21 cellular contexts compared by ENCODE assay signal in genomic region chr7:129661645-129662182, GRCh38. TPM values are rescaled to one million over a fixed set of nuclear protein-coding genes. Genes with fewer than 3 reads are reported as not detected.
DNase-seq lines count a peak whose midpoint lies in the region; ATAC-seq and TF ChIP-seq lines count a peak whose summit lies in the region.
"Had no signal": no experiment of that assay in that cellular context is flagged by ENCODE, and none has a peak within 500 bp of the region (broad histone marks: within the 10 kb centered on the region; RNA-seq: fewer than 3 reads in every experiment).

No MANE protein-coding gene starts in this region.

- H4K20me1 ChIP-seq in BLaER1 (peaks cover 8% of the 10 kb centered on the region), HCT116 (ENCODE audit: insufficient read depth) (no peaks in the 10 kb centered on the region)

- H3K4me3 ChIP-seq in BLaER1 (peak overlapping the region; percentile 48; the same call in 1 of the 2 replicates), HCT116 (replicated peaks in 1 of 2; ENCODE audit: low read depth in 1 of 2, low read length in 2 of 2) (no peak overlapping the region), endodermal cell (ENCODE audit: low read length) (peak overlapping the region; percentile 64), mucosa of descending colon (no peak overlapping the region)
- no peak overlapping the region for H3K4me3 ChIP-seq in effector memory CD4-positive, alpha-beta T cell (ENCODE audit: insufficient read depth, low read depth, low read length, poor library complexity, severe bottlenecking)
- H3K4me3 ChIP-seq: GM12878, GM23248, HAP-1 had no signal

- no peaks in the 10 kb centered on the region for H3K9me2 ChIP-seq in HCT116 (ENCODE audit: insufficient read depth)

- H3K4me2 ChIP-seq in BLaER1 = no peak overlapping the region
- H3K4me2 ChIP-seq in HCT116 (ENCODE audit: low read length) = no peak overlapping the region

- RAD21 ChIA-PET in HCT116 (lab: Charles Lee; ENCODE audit: low non-redundant PET in 1 of 2, low total read pairs in 2 of 2, uncharacterized antibody in 2 of 2, unreplicated experiment in 2 of 2) = no interaction called here

- CTCF ChIA-PET in HCT116 (lab: Charles Lee) = no interaction called here

- H3K4me1 Mint-ChIP-seq in endodermal cell = no peaks in the 10 kb centered on the region
- H3K4me1 Mint-ChIP-seq in progenitor cell of endocrine pancreas (ENCODE audit: low read depth) = no peaks in the 10 kb centered on the region

- H3K4me3 Mint-ChIP-seq in endodermal cell (no peak overlapping the region), progenitor cell of endocrine pancreas (ENCODE audit: low read depth) (no peak overlapping the region)
- H3K4me3 Mint-ChIP-seq: CD14-positive monocyte; CD8-positive, alpha-beta T cell; HFFc6; IgD-negative memory B cell had no signal

- H3K9ac ChIP-seq in BLaER1 (no peak overlapping the region), HCT116 (ENCODE audit: low read length) (no peak overlapping the region), endodermal cell (ENCODE audit: extremely low read depth, low read length, poor library complexity, severe bottlenecking) (no peak overlapping the region)
- H3K9ac ChIP-seq: GM23248 had no signal

- peaks cover 35% of the 10 kb centered on the region for H3K79me2 ChIP-seq in HCT116 (ENCODE audit: insufficient read depth, low read length)

- no peaks in the 10 kb centered on the region for H3K27me3 Mint-ChIP-seq in endodermal cell (ENCODE audit: insufficient read depth)
- no peaks in the 10 kb centered on the region for H3K27me3 Mint-ChIP-seq in progenitor cell of endocrine pancreas
- H3K27me3 Mint-ChIP-seq: IgD-negative memory B cell had no signal

- H3K36me3 ChIP-seq in BLaER1 = peaks cover 79% of the 10 kb centered on the region
- peaks cover 12 to 37% of the 10 kb centered on the region in 2 experiments; a peak in 3 of 4 replicates for H3K36me3 ChIP-seq in HCT116 (ENCODE audit: control insufficient read depth in 1 of 2, insufficient read depth in 2 of 2, low read length in 2 of 2)
- peaks cover 68% of the 10 kb centered on the region for H3K36me3 ChIP-seq in endodermal cell (ENCODE audit: control insufficient read depth, insufficient read depth, low read length)
- peaks cover 39% of the 10 kb centered on the region for H3K36me3 ChIP-seq in effector memory CD4-positive, alpha-beta T cell (ENCODE audit: control insufficient read depth, insufficient read depth, low read length)
- H3K36me3 ChIP-seq in mucosa of descending colon (ENCODE audit: low read depth) = no peaks in the 10 kb centered on the region

- no TSS peak for BruUV-seq in HCT116 (replicated peaks; lab: Mats Ljungman, UMichigan)

- H3K27me3 ChIP-seq in BLaER1 = no peaks in the 10 kb centered on the region
- no peaks in the 10 kb centered on the region for H3K27me3 ChIP-seq in HCT116 (ENCODE audit: insufficient read depth, low read length)
- no peaks in the 10 kb centered on the region for H3K27me3 ChIP-seq in endodermal cell (ENCODE audit: control insufficient read depth, insufficient read depth, low read length, poor library complexity, severe bottlenecking)
- H3K27me3 ChIP-seq in effector memory CD4-positive, alpha-beta T cell (replicated peaks; ENCODE audit: control insufficient read depth, insufficient read depth, low read length, poor library complexity, severe bottlenecking) = no peaks in the 10 kb centered on the region

- DNase-seq in HCT116 (ENCODE audit: low read depth, low spot score) = no peak
- no peak for DNase-seq in endodermal cell
- no peak for DNase-seq in progenitor cell of endocrine pancreas (ENCODE audit: low spot score, unreplicated experiment)
- no peak for DNase-seq in effector memory CD4-positive, alpha-beta T cell
- no peak for DNase-seq in mucosa of descending colon
- DNase-seq in NCI-H146 (lab: John Stamatoyannopoulos, UW) = no peak
- DNase-seq: AML-193; Calu3; CD8-positive, alpha-beta T cell; DMS 273 treated with DMSO at 0.1 percent for 48 hours; DMS53; DND-41; EL; GM23248; HFFc6; KG1 had no signal

- POLR2A ChIA-PET in HCT116 (lab: Charles Lee) = no interaction called here

- H3K9me3 Mint-ChIP-seq in endodermal cell (peaks cover 54% of the 10 kb centered on the region), progenitor cell of endocrine pancreas (ENCODE audit: low read depth) (peaks cover 26% of the 10 kb centered on the region)
- H3K9me3 Mint-ChIP-seq: HFFc6 had no signal

- intact Hi-C loops in HCT116 (cut with micrococcal nuclease) (no loop called here), mucosa of descending colon (cut with DNase I, micrococcal nuclease) (no loop called here)

- TF ChIP-seq RAD21 in HCT116 (IDR thresholded peaks at IDR 0.05; ENCODE audit: low read depth) = no peak

- ATAC-seq in HCT116 = no peak
- no peak for ATAC-seq in mucosa of descending colon
- ATAC-seq: CD8-positive, alpha-beta T cell; GM12878 had no signal

- WGBS in endodermal cell (ENCODE audit: insufficient coverage in 1 of 2, insufficient read length in 1 of 2), 2 experiments = 99 to 100% methylated on average over 1 to 4 of the region's 4 CpGs

- no peak for TF ChIP-seq POLR2A in HCT116 (IDR thresholded peaks at IDR 0.05; ENCODE audit: borderline replicate concordance, extremely low read depth, insufficient read depth, insufficient read length)

- no peak overlapping the region for H2AFZ ChIP-seq in HCT116 (ENCODE audit: low read depth, low read length, poor library complexity, severe bottlenecking)
- H2AFZ ChIP-seq: GM23248 had no signal

- peaks cover 53% of the 10 kb centered on the region for H3K9me3 ChIP-seq in BLaER1
- H3K9me3 ChIP-seq in HCT116 (ENCODE audit: control insufficient read depth in 1 of 2, insufficient read depth in 1 of 2, low read depth in 1 of 2, low read length in 2 of 2) = peaks cover 3% of the 10 kb centered on the region in 2 experiments; a peak in 2 of 4 replicates
- peaks cover 63% of the 10 kb centered on the region for H3K9me3 ChIP-seq in endodermal cell (ENCODE audit: control insufficient read depth, low read length)
- peaks cover 4% of the 10 kb centered on the region for H3K9me3 ChIP-seq in effector memory CD4-positive, alpha-beta T cell (ENCODE audit: control insufficient read depth, low read length)
- H3K9me3 ChIP-seq in mucosa of descending colon = peaks cover 18% of the 10 kb centered on the region

- H3K27ac Mint-ChIP-seq in endodermal cell (no peak overlapping the region), progenitor cell of endocrine pancreas (peak overlapping the region; percentile 65)
- H3K27ac Mint-ChIP-seq: CD8-positive, alpha-beta T cell; HFFc6; IgD-negative memory B cell had no signal

- H3K27ac ChIP-seq in BLaER1 (no peak overlapping the region), HCT116 (ENCODE audit: low read depth, low read length) (no peak overlapping the region), endodermal cell (ENCODE audit: low read depth, low read length) (no peak overlapping the region)
- no peak overlapping the region for H3K27ac ChIP-seq in effector memory CD4-positive, alpha-beta T cell (ENCODE audit: insufficient read depth, low read length, poor library complexity, severe bottlenecking)
- H3K27ac ChIP-seq: GM23248 had no signal

- H3K4me1 ChIP-seq in BLaER1 (no peaks in the 10 kb centered on the region), HCT116 (ENCODE audit: control insufficient read depth in 1 of 2, insufficient read depth in 2 of 2, low read length in 2 of 2) (peaks cover 16 to 31% of the 10 kb centered on the region in 2 experiments), endodermal cell (ENCODE audit: control insufficient read depth, insufficient read depth, low read length) (no peaks in the 10 kb centered on the region), mucosa of descending colon (ENCODE audit: low read depth) (no peaks in the 10 kb centered on the region)
- no peaks in the 10 kb centered on the region for H3K4me1 ChIP-seq in effector memory CD4-positive, alpha-beta T cell (ENCODE audit: control insufficient read depth, insufficient read depth, low read length, poor library complexity, severe bottlenecking)
- H3K4me1 ChIP-seq: HAP-1 had no signal

- no peak for TF ChIP-seq CTCF in HCT116 (IDR thresholded peaks at IDR 0.05 in 2 of 3, conservative IDR thresholded peaks at IDR 0.05 in 1 of 3; ENCODE audit: borderline replicate concordance in 1 of 3, insufficient read depth in 1 of 3, low read depth in 2 of 3, low read length in 2 of 3)
- TF ChIP-seq CTCF in endodermal cell (conservative IDR thresholded peaks at IDR 0.05) = no peak
- TF ChIP-seq CTCF in progenitor cell of endocrine pancreas (IDR thresholded peaks at IDR 0.05; ENCODE audit: unreplicated experiment) = no peak
- no peak for TF ChIP-seq CTCF in mucosa of descending colon (IDR thresholded peaks at IDR 0.05)

- peaks cover 73% of the 10 kb centered on the region for H3K36me3 Mint-ChIP-seq in endodermal cell (ENCODE audit: low read depth)
- peaks cover 55% of the 10 kb centered on the region for H3K36me3 Mint-ChIP-seq in progenitor cell of endocrine pancreas (ENCODE audit: insufficient read depth)

TF ChIP-seq in HCT116, 20 proteins besides CTCF, POLR2A, EP300 and RAD21:
- TF ChIP-seq SP1 (IDR thresholded peaks at IDR 0.05; ENCODE audit: low read depth) (no peak), CBX3 (IDR thresholded peaks at IDR 0.05; ENCODE audit: low read depth) (peak; percentile 29; the same call in 1 of the 2 replicates), MAX (IDR thresholded peaks at IDR 0.05) (no peak), ATF3 (IDR thresholded peaks at IDR 0.05) (no peak), CEBPB (IDR thresholded peaks at IDR 0.05; ENCODE audit: low read depth) (no peak), ZFX (IDR thresholded peaks at IDR 0.05) (no peak), EGR1 (IDR thresholded peaks at IDR 0.05; ENCODE audit: low read depth) (no peak), ZNF274 (IDR thresholded peaks at IDR 0.05; ENCODE audit: low read depth, low read length) (no peak)

RNA-seq across cellular contexts. Expression of gene NRF1, which starts 50.2 kb away (rescaled TPM):
- total RNA-seq in HCT116 (2021; ENCODE audit: unreplicated experiment) (25.9 TPM), endodermal cell (10 to 100 TPM; 22.9 to 26.4 TPM), progenitor cell of endocrine pancreas (29.7 and 32.4 TPM in 2 replicates), mucosa of descending colon (10 to 100 TPM; 13.3 to 21.8 (median 17.4) TPM)
- polyA plus RNA-seq in HCT116 (2012) = 19.0 and 22.0 TPM in 2 replicates
- 19.4 TPM for polyA plus RNA-seq in endodermal cell (2013, experiment 1 of 2)
- polyA plus RNA-seq in endodermal cell (2013, experiment 2 of 2) = 18.7 TPM

Comparison
In these comparisons a context has a peak if more than half of its experiments do, and no peak if none do; other contexts are left out.
1. H3K4me3 ChIP-seq: peak in BLaER1 (single experiment) and endodermal cell (single experiment); none in HCT116 (0 of 2), effector memory CD4-positive, alpha-beta T cell (single experiment) and mucosa of descending colon (single experiment).